ENCODE assay signal across 10 cellular contexts in the genomic region with DNA sequence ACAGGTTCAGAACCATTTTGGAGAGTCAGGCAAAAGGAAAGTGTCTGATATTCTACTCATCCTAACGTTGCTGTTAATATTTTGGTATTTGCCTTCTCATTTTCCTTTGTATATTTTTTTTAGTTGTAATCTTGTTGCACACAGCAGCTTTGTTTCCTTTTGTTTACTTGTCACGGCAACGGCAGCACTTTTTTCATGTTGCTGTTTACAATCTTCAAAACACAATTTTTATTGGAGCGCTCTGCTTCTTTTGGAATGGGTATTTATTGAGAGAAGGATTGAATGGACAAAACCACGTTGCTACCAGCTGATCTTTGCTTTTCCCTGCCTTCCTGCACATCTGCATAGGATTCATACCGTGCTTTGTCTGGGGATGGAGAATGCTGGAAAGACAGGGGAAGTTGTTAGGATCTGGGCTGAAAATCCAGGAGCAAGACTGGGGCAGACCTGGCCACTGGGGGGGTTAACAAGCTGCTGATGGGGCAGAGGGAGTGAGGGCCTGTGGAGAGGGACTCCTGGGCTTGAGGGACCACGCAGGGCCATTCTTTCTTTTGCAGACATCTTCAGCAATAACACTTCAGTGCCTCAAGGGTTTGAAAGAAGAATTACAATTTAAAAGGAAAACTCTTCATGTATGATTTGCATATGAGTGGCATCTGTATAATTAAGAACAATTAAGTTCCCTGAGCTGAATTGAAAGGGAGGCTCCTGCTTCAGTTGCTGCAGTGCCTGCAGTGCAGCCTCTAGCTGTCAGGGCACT.
DNase-seq lines count a peak whose midpoint lies in the region; ATAC-seq and TF ChIP-seq lines count a peak whose summit lies in the region.
"Had no signal": no experiment of that assay in that cellular context is flagged by ENCODE, and none has a peak within 500 bp of the region (broad histone marks: within the 10 kb centered on the region; RNA-seq: fewer than 3 reads in every experiment).

No MANE protein-coding gene starts in this region.

- H3K36me3 ChIP-seq in hepatocyte (replicated peaks; ENCODE audit: insufficient read depth, low read depth), result no peaks in the 10 kb centered on the region

- H3K79me2 ChIP-seq in hepatocyte, result peaks cover 4% of the 10 kb centered on the region

- no peak overlapping the region for H3K4me3 ChIP-seq in AG10803 (ENCODE audit: low read length)
- no peak overlapping the region for H3K4me3 ChIP-seq in hepatocyte

- H4K20me1 ChIP-seq in hepatocyte (ENCODE audit: insufficient read depth, poor library complexity, severe bottlenecking), result no peaks in the 10 kb centered on the region

- peaks cover 63% of the 10 kb centered on the region for H3K4me1 Mint-ChIP-seq in WTC11

- H2AFZ ChIP-seq in hepatocyte, result no peak overlapping the region

- no peaks in the 10 kb centered on the region for H3K9me3 ChIP-seq in hepatocyte (ENCODE audit: low read depth)

- TF ChIP-seq CTCF in AG10803 (conservative IDR thresholded peaks at IDR 0.05; ENCODE audit: low read length) (peak; percentile 15; the same call in 1 of the 2 replicates), GM12872 (IDR thresholded peaks at IDR 0.05; ENCODE audit: insufficient read depth, low read depth, low read length) (peak; percentile 29; the same call in 2 of the 3 replicates), WTC11 (IDR thresholded peaks at IDR 0.05) (no peak), hepatocyte (IDR thresholded peaks at IDR 0.05; ENCODE audit: poor library complexity) (no peak)

- CTCF ChIA-PET in WTC11 (lab: Charles Lee), result interaction anchor here (0.6 to 3.1 kb wide), 5 partner anchors 12 to 907 kb away, joined by 3 to 10 read pairs (median 3); a partner anchor contains a TSS

- H3K9me3 Mint-ChIP-seq in WTC11, result no peaks in the 10 kb centered on the region
- H3K9me3 Mint-ChIP-seq: mesothelial cell of epicardium had no signal

- H3K27ac Mint-ChIP-seq in WTC11, result peak overlapping the region; percentile 87
- H3K27ac Mint-ChIP-seq: mesothelial cell of epicardium had no signal

- H3K27ac ChIP-seq in hepatocyte, result no peak overlapping the region

- H3K36me3 Mint-ChIP-seq in WTC11, result peaks cover 7% of the 10 kb centered on the region
- H3K36me3 Mint-ChIP-seq: mesothelial cell of epicardium had no signal

- POLR2A ChIA-PET in WTC11 (lab: Charles Lee), result interaction anchor here (1.3 kb wide), 1 partner anchor 70 kb away, joined by 7 read pairs; a partner anchor contains a TSS

- H3K4me1 ChIP-seq in hepatocyte (ENCODE audit: insufficient read depth), result peaks cover 10% of the 10 kb centered on the region

- peak overlapping the region; percentile 22; the same call in 1 of the 2 replicates for H3K4me3 Mint-ChIP-seq in WTC11
- H3K4me3 Mint-ChIP-seq: mesothelial cell of epicardium had no signal

- no peaks in the 10 kb centered on the region for H3K27me3 ChIP-seq in hepatocyte

- DNase-seq in AG10803 (ENCODE audit: low read depth) (peak; percentile 62), WTC11 (ENCODE audit: low spot score) (peak; percentile 44), hepatocyte (ENCODE audit: low spot score) (no peak), NCI-H1930 (lab: John Stamatoyannopoulos, UW) (no peak)
- DNase-seq: NK-92 treated with Interleukin-12 subunit alpha and Interleukin-12 subunit beta, amount 100 ng/mL, for 24 hours had no signal

- ATAC-seq in WTC11 (peak; percentile 87), HG03095 (IDR thresholded peaks at IDR 0.05; ENCODE audit: unreplicated experiment) (no peak), GM18520 (IDR thresholded peaks at IDR 0.05; ENCODE audit: unreplicated experiment) (no peak), HG03521 (IDR thresholded peaks at IDR 0.05; ENCODE audit: unreplicated experiment) (no peak)

- H3K9me2 ChIP-seq in hepatocyte (replicated peaks; ENCODE audit: insufficient read depth), result no peaks in the 10 kb centered on the region

- H3K27me3 Mint-ChIP-seq in WTC11 (ENCODE audit: low read depth), result no peaks in the 10 kb centered on the region

- H3K4me2 ChIP-seq in hepatocyte, result peak overlapping the region; percentile 11

- whole genome bisulfite sequencing in hepatocyte (ENCODE audit: low lambda C conversion rate, missing lambda C conversion rate), result 44% methylated on average over 7 of the region's 7 CpGs

TF ChIP-seq in WTC11, 78 proteins besides CTCF, POLR2A, EP300 and RAD21:
- TF ChIP-seq NFE2L1 (CRISPR knock-in tag; IDR thresholded peaks at IDR 0.05) (no peak), ZNF423 (CRISPR knock-in tag; IDR thresholded peaks at IDR 0.05) (peak; percentile 49; the same call in 1 of the 2 replicates)
- TF ChIP-seq, protein P1, sequence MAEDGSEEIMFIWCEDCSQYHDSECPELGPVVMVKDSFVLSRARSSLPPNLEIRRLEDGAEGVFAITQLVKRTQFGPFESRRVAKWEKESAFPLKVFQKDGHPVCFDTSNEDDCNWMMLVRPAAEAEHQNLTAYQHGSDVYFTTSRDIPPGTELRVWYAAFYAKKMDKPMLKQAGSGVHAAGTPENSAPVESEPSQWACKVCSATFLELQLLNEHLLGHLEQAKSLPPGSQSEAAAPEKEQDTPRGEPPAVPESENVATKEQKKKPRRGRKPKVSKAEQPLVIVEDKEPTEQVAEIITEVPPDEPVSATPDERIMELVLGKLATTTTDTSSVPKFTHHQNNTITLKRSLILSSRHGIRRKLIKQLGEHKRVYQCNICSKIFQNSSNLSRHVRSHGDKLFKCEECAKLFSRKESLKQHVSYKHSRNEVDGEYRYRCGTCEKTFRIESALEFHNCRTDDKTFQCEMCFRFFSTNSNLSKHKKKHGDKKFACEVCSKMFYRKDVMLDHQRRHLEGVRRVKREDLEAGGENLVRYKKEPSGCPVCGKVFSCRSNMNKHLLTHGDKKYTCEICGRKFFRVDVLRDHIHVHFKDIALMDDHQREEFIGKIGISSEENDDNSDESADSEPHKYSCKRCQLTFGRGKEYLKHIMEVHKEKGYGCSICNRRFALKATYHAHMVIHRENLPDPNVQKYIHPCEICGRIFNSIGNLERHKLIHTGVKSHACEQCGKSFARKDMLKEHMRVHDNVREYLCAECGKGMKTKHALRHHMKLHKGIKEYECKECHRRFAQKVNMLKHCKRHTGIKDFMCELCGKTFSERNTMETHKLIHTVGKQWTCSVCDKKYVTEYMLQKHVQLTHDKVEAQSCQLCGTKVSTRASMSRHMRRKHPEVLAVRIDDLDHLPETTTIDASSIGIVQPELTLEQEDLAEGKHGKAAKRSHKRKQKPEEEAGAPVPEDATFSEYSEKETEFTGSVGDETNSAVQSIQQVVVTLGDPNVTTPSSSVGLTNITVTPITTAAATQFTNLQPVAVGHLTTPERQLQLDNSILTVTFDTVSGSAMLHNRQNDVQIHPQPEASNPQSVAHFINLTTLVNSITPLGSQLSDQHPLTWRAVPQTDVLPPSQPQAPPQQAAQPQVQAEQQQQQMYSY (CRISPR knock-in tag; IDR thresholded peaks at IDR 0.05), result peak; percentile 35; the same call in 1 of the 2 replicates

Comparison
In these comparisons a context has a peak if more than half of its experiments do, and no peak if none do; other contexts are left out.
1. DNase-seq: peak in AG10803 (single experiment) and WTC11 (single experiment); none in hepatocyte (single experiment) and NCI-H1930 (0 of 2).
2. CTCF ChIP-seq: peak in AG10803 (single experiment) and GM12872 (single experiment); none in WTC11 (single experiment) and hepatocyte (single experiment).